1 cellular context compared by ENCODE assay signal in the genomic region with DNA sequence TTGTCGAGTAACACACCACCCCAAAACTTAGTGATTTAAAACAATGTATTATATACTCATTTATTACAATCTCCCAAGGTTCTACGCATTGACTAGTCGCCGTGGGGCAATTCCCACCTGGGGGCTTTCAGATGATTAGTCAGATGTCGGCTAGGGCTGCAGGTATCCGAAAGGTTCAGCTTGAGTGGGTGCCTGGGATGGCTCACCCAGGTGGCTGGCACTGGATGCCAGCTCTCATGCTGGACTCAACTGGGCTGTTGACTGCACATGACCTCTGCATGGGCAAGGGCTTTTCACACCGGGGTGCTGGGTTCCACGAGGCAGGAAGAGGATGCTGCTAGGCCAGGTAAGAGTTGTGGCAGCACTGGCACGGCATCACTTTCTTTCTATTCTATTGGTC.
TF ChIP-seq lines count a peak whose summit lies in the region.

No MANE protein-coding gene starts in this region.

TF ChIP-seq in HCT116, 20 proteins besides CTCF, POLR2A, EP300 and RAD21 (continued from another document):
- no peak for TF ChIP-seq EZH2 (IDR thresholded peaks at IDR 0.05)
- no peak for TF ChIP-seq SIN3A (IDR thresholded peaks at IDR 0.05; ENCODE audit: low read depth)
